17 cellular contexts compared by ENCODE assay signal in genomic region chr16:80167657-80168056, GRCh38.
DNase-seq lines count a peak whose midpoint lies in the region; ATAC-seq and TF ChIP-seq lines count a peak whose summit lies in the region.
"Had no signal": no experiment of that assay in that cellular context is flagged by ENCODE, and none has a peak within 500 bp of the region (broad histone marks: within the 10 kb centered on the region; RNA-seq: fewer than 3 reads in every experiment).

No MANE protein-coding gene starts in this region.

- H3K36me3 ChIP-seq in HEK293 (ENCODE audit: control insufficient read depth in 2 of 2, insufficient read depth in 1 of 2, low read length in 2 of 2) (no peaks in the 10 kb centered on the region), BE2C (no peaks in the 10 kb centered on the region)
- H3K36me3 ChIP-seq: BLaER1, neutrophil had no signal

- H3K27ac ChIP-seq in HEK293 (ENCODE audit: extremely low read depth, low read depth, low read length) (no peak overlapping the region), coronary artery (no peak overlapping the region)
- H3K27ac ChIP-seq: BLaER1, neutrophil, VCaP had no signal

- CTCF ChIA-PET in HEK293 (lab: Yijun Ruan, JAX) = interaction anchor here (0.6 kb wide), 1 partner anchor 565 kb away, joined by 9 read pairs; no protein-coding TSS in a partner anchor

- H3K9me3 ChIP-seq in HEK293 (ENCODE audit: control insufficient read depth, insufficient read depth, low read depth, low read length) (no peaks in the 10 kb centered on the region), BE2C (no peaks in the 10 kb centered on the region; the same call in 1 of the 2 replicates)
- H3K9me3 ChIP-seq: BLaER1, neutrophil had no signal

- TF ChIP-seq CTCF in HEK293 (tag by site-specific recombination; IDR thresholded peaks at IDR 0.05) = no peak
- no peak for TF ChIP-seq CTCF in coronary artery (IDR thresholded peaks at IDR 0.05)
- no peak for TF ChIP-seq CTCF in BE2C (IDR thresholded peaks at IDR 0.05; ENCODE audit: low read depth, low read length)

- H3K4me1 ChIP-seq in HEK293 (ENCODE audit: control insufficient read depth, insufficient read depth, low read length) = peaks cover 5% of the 10 kb centered on the region; the same call in 1 of the 2 replicates
- H3K4me1 ChIP-seq in BE2C = no peaks in the 10 kb centered on the region
- H3K4me1 ChIP-seq: BLaER1 had no signal

- ATAC-seq in GM21515 (IDR thresholded peaks at IDR 0.05; ENCODE audit: unreplicated experiment) = no peak
- ATAC-seq: activated CD8-positive, alpha-beta memory T cell treated with anti-CD3 and anti-CD28 coated beads, Interleukin-2, amount 10 ng/mL, durations not matched to agents 7 days and 5 days had no signal

- no peaks in the 10 kb centered on the region for H3K27me3 ChIP-seq in BE2C
- H3K27me3 ChIP-seq: BLaER1, neutrophil had no signal

- H3K4me3 ChIP-seq in HEK293 (ENCODE audit: low read depth, low read length) (no peak overlapping the region), coronary artery (no peak overlapping the region), BE2C (ENCODE audit: low read depth, low read length) (no peak overlapping the region)
- H3K4me3 ChIP-seq: BLaER1 had no signal

- POLR2A ChIA-PET in HEK293 (lab: Yijun Ruan, JAX) = no interaction called here

- DNase-seq in NCI-H187 treated with DMSO at 0.1 percent for 48 hours (lab: John Stamatoyannopoulos, UW) (peak; percentile 97), SW480 (ENCODE audit: low spot score) (peak; percentile 38), renal cortical epithelial cell (ENCODE audit: low read depth) (peak; percentile 93), coronary artery (ENCODE audit: low spot score) (no peak), BE2C (no peak)
- DNase-seq: activated CD8-positive, alpha-beta memory T cell treated with anti-CD3 and anti-CD28 coated beads, Interleukin-2, amount 10 ng/mL, durations not matched to agents 7 days and 5 days; activated effector memory CD4-positive, alpha-beta T cell treated with Interleukin-2 at 50 U/mL for 16 hours; cortex of kidney; erythroblast; glutamatergic neuron; NCI-H226; stimulated activated CD4-positive, alpha-beta T cell treated with anti-CD3 and anti-CD28 coated beads, Interleukin-2, amount 100 ng/mL, for 48 hours had no signal

TF ChIP-seq in HEK293, 187 proteins besides CTCF, POLR2A, EP300 and RAD21:
- TF ChIP-seq ZNF335 (tag by site-specific recombination; conservative IDR thresholded peaks at IDR 0.05) (peak; percentile 31; the same call in 1 of the 2 replicates), GLIS1 (tag by site-specific recombination; IDR thresholded peaks at IDR 0.05) (peak; percentile 53), SCRT2 (tag by site-specific recombination; IDR thresholded peaks at IDR 0.05) (0 out of 2 replicates have a peak, but pooled peaks have one; percentile 26), OSR2 (tag by site-specific recombination; IDR thresholded peaks at IDR 0.05) (peak; percentile 52; the same call in 1 of the 2 replicates), ZBTB8A (tag by site-specific recombination; IDR thresholded peaks at IDR 0.05) (peak; percentile 50; the same call in 1 of the 2 replicates)
- TF ChIP-seq, protein P1, sequence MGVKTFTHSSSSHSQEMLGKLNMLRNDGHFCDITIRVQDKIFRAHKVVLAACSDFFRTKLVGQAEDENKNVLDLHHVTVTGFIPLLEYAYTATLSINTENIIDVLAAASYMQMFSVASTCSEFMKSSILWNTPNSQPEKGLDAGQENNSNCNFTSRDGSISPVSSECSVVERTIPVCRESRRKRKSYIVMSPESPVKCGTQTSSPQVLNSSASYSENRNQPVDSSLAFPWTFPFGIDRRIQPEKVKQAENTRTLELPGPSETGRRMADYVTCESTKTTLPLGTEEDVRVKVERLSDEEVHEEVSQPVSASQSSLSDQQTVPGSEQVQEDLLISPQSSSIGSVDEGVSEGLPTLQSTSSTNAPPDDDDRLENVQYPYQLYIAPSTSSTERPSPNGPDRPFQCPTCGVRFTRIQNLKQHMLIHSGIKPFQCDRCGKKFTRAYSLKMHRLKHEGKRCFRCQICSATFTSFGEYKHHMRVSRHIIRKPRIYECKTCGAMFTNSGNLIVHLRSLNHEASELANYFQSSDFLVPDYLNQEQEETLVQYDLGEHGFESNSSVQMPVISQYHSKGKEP (tag by site-specific recombination; IDR thresholded peaks at IDR 0.05) = no peak

Comparison
In these comparisons a context has a peak if more than half of its experiments do, and no peak if none do; other contexts are left out.
1. DNase-seq: peak in NCI-H187 treated with DMSO at 0.1 percent for 48 hours (single experiment), SW480 (single experiment) and renal cortical epithelial cell (single experiment); none in coronary artery (single experiment) and BE2C (single experiment).